Comparison of ENCODE assay signal across 22 cellular contexts in the genomic region with DNA sequence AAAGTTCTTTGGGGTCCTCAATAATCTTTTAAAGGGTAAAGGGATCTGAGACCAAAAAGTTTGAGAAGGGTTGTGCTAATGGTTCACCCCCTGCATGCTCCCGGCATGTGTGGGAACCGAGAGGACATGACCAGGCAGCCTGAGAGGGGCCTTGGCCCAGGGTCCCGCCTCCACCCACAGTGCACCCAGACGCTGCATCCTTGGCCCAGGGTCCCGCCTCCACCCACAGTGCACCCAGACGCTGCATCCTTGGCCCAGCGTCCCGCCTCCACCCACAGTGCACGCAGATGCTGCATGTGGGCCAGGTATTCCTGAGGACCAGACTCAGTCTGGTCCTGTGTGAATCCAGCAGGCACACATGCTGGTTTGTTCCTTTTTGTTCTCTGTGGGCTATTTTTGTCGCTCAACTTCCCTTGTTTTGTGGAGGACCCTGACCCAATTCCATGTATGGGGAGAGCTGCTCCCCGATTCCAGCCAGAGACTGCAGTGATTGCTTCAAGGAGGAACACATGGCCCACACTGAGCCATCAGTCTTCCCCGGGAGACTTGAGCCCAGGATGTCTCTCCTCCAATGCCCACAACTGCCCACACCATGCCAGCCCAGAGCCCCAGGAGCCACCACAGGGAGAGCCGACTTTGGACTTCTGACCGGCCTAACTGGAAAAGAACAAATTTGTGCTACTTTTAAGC. TPM values are rescaled to one million over a fixed set of nuclear protein-coding genes. Genes with fewer than 3 reads are reported as not detected.
A peak's percentile ranks its signal among the peaks of the same experiment; 100 is the strongest.
DNase-seq lines count a peak whose midpoint lies in the region; ATAC-seq and TF ChIP-seq lines count a peak whose summit lies in the region.
"Had no signal": no experiment of that assay in that cellular context is flagged by ENCODE, and none has a peak within 500 bp of the region (broad histone marks: within the 10 kb centered on the region; RNA-seq: fewer than 3 reads in every experiment).

No MANE protein-coding gene starts in this region.

- H3K27ac Mint-ChIP-seq in chondrocyte (ENCODE audit: unreplicated experiment) (no peak overlapping the region), neural progenitor cell (no peak overlapping the region)
- H3K27ac Mint-ChIP-seq: HFFc6 had no signal

- no peak for TF ChIP-seq CTCF in heart right ventricle (IDR thresholded peaks at IDR 0.05)
- no peak for TF ChIP-seq CTCF in chondrocyte (IDR thresholded peaks at IDR 0.05)
- no peak for TF ChIP-seq CTCF in neural progenitor cell (IDR thresholded peaks at IDR 0.05)
- no peak for TF ChIP-seq CTCF in vagina (IDR thresholded peaks at IDR 0.05)
- TF ChIP-seq CTCF in testis (IDR thresholded peaks at IDR 0.05): no peak

- ATAC-seq in heart right ventricle (no peak), sciatic nerve (no peak)
- ATAC-seq: A549 had no signal

- DNase-seq in cardiac septum (ENCODE audit: low spot score): peak; percentile 41
- DNase-seq in heart right ventricle: no peak
- peak; percentile 84 for DNase-seq in chondrocyte (ENCODE audit: low spot score)
- DNase-seq in neural progenitor cell (ENCODE audit: low spot score): no peak
- no peak for DNase-seq in vagina (ENCODE audit: extremely low spot score in 2 of 2)
- no peak for DNase-seq in sciatic nerve (ENCODE audit: low spot score)
- no peak for DNase-seq in testis
- DNase-seq: BE2C, COR-L47, DMS79, H7, HFFc6, MV-4-11, NCI-H1417 treated with DMSO at 0.1 percent for 48 hours, NCI-H187, NCI-H2107, NCI-H446 treated with DMSO at 0.1 percent for 48 hours, NCI-H526 treated with DMSO at 0.1 percent for 48 hours, OCI-M1, SHP77 treated with DMSO at 0.1 percent for 48 hours had no signal

- H3K36me3 Mint-ChIP-seq in chondrocyte (ENCODE audit: low read depth) (no peaks in the 10 kb centered on the region), neural progenitor cell (peaks cover 9% of the 10 kb centered on the region)
- H3K36me3 Mint-ChIP-seq: IgD-negative memory B cell had no signal

- H3K4me3 ChIP-seq in heart right ventricle (no peak overlapping the region), neural progenitor cell (no peak overlapping the region), vagina (no peak overlapping the region), testis (no peak overlapping the region)
- H3K4me3 ChIP-seq: A549 had no signal

- H3F3A ChIP-seq in neural progenitor cell (ENCODE audit: low read depth): peaks cover 17% of the 10 kb centered on the region

- TF ChIP-seq POLR2A in vagina (IDR thresholded peaks at IDR 0.05) (no peak), testis (IDR thresholded peaks at IDR 0.05) (no peak)

- H3K9ac ChIP-seq in neural progenitor cell: no peak overlapping the region

- no peak overlapping the region for H3K4me2 ChIP-seq in neural progenitor cell
- H3K4me2 ChIP-seq: A549 had no signal

- H3K27me3 ChIP-seq in heart right ventricle (no peaks in the 10 kb centered on the region), neural progenitor cell (no peaks in the 10 kb centered on the region), vagina (no peaks in the 10 kb centered on the region), testis (no peaks in the 10 kb centered on the region)
- H3K27me3 ChIP-seq: BE2C had no signal

- no peak overlapping the region for H3K27ac ChIP-seq in heart right ventricle
- H3K27ac ChIP-seq in neural progenitor cell: no peak overlapping the region
- no peak overlapping the region for H3K27ac ChIP-seq in vagina
- H3K27ac ChIP-seq in testis: no peak overlapping the region
- H3K27ac ChIP-seq: A549 had no signal

- no peaks in the 10 kb centered on the region for H3K9me3 Mint-ChIP-seq in chondrocyte (ENCODE audit: low read depth)
- H3K9me3 Mint-ChIP-seq in neural progenitor cell: no peaks in the 10 kb centered on the region
- H3K9me3 Mint-ChIP-seq: HFFc6, IgD-negative memory B cell had no signal

- H4K20me1 ChIP-seq in neural progenitor cell (ENCODE audit: low read depth): peaks cover 24% of the 10 kb centered on the region

- H3K4me1 Mint-ChIP-seq in chondrocyte (ENCODE audit: low read depth) (peaks cover 21% of the 10 kb centered on the region), neural progenitor cell (peaks cover 16% of the 10 kb centered on the region)

- H3K36me3 ChIP-seq in heart right ventricle (peaks cover 0 to 20% (median 0%) of the 10 kb centered on the region in 9 donors), neural progenitor cell (no peaks in the 10 kb centered on the region), vagina (no peaks in the 10 kb centered on the region), testis (ENCODE audit: low read depth, missing control alignments) (no peaks in the 10 kb centered on the region)
- H3K36me3 ChIP-seq: BE2C had no signal

- no peaks in the 10 kb centered on the region for H3K9me3 ChIP-seq in heart right ventricle
- H3K9me3 ChIP-seq in neural progenitor cell (ENCODE audit: low read depth): no peaks in the 10 kb centered on the region
- no peaks in the 10 kb centered on the region for H3K9me3 ChIP-seq in vagina
- no peaks in the 10 kb centered on the region for H3K9me3 ChIP-seq in testis
- H3K9me3 ChIP-seq: A549, BE2C had no signal

- H3K79me2 ChIP-seq in neural progenitor cell (ENCODE audit: low read depth): peaks cover 34% of the 10 kb centered on the region

- WGBS in heart right ventricle, 2 donors: 92 to 94% methylated on average over 14 of the region's 14 CpGs
- WGBS in testis, 2 donors: 79 to 91% methylated on average over 13 to 14 of the region's 14 CpGs

- H3K27me3 Mint-ChIP-seq in chondrocyte (ENCODE audit: low read depth) (no peaks in the 10 kb centered on the region), neural progenitor cell (ENCODE audit: insufficient read depth, low read depth) (peaks cover 5% of the 10 kb centered on the region)

- intact Hi-C loops in cardiac septum (cut with DNase I): no loop called here
- intact Hi-C loops in heart right ventricle (cut with DNase I): no loop called here
- intact Hi-C loops in vagina (cut with DNase I): no loop called here
- intact Hi-C loops in sciatic nerve (cut with DNase I): no loop called here
- intact Hi-C loops in testis (cut with DNase I; ENCODE audit: low total_unique reads): no loop called here

- no peak overlapping the region for H2AFZ ChIP-seq in neural progenitor cell (replicated peaks)

- H3K4me3 Mint-ChIP-seq in chondrocyte (ENCODE audit: unreplicated experiment) (no peak overlapping the region), neural progenitor cell (peak overlapping the region; percentile 48)
- H3K4me3 Mint-ChIP-seq: HFFc6 had no signal

- peaks cover 6 to 26% (median 18%) of the 10 kb centered on the region in 9 donors for H3K4me1 ChIP-seq in heart right ventricle
- H3K4me1 ChIP-seq in neural progenitor cell: peaks cover 6% of the 10 kb centered on the region
- peaks cover 22% of the 10 kb centered on the region for H3K4me1 ChIP-seq in vagina
- H3K4me1 ChIP-seq in testis: peaks cover 16% of the 10 kb centered on the region
- H3K4me1 ChIP-seq: BE2C had no signal

RNA-seq across cellular contexts. Expression of gene NPHP4, which starts 3.5 kb away (rescaled TPM):
- total RNA-seq in cardiac septum: 6.6 TPM
- total RNA-seq in heart right ventricle: 1 to 10 TPM; 2.4 to 5.7 (median 3.3) TPM
- polyA plus RNA-seq in heart right ventricle: 1 to 10 TPM; 2.4 to 3.8 TPM
- 7.6 to 11.9 TPM (median 8.7 TPM) in 3 replicates for total RNA-seq in chondrocyte
- 8.9 and 13.0 TPM in 2 replicates for total RNA-seq in neural progenitor cell (ENCODE audit: low replicate concordance)
- total RNA-seq in vagina: 11.3 TPM
- total RNA-seq in sciatic nerve: 18.0 TPM
- 10 to 100 TPM; 49.4 to 65.9 TPM for total RNA-seq in testis
- 26.3 TPM for polyA plus RNA-seq in testis (ENCODE audit: insufficient read depth, low read depth, low replicate concordance)

RNA-seq across cellular contexts. Expression of gene KCNAB2, which starts 56.9 kb away (rescaled TPM):
- total RNA-seq in cardiac septum: 19.3 TPM
- total RNA-seq in heart right ventricle: 10 to 100 TPM; 16.5 to 41.5 (median 22.2) TPM
- 10 to 100 TPM in 1 of 2 donors, 1 to 10 TPM in 1; 4.7 to 15.1 TPM for polyA plus RNA-seq in heart right ventricle
- total RNA-seq in chondrocyte: 4.2 to 7.3 TPM (median 5.2 TPM) in 3 replicates
- 2.2 and 8.5 TPM in 2 replicates for total RNA-seq in neural progenitor cell (ENCODE audit: low replicate concordance)
- total RNA-seq in vagina: 8.8 TPM
- total RNA-seq in sciatic nerve: 20.1 TPM
- total RNA-seq in testis: 1 to 10 TPM; 9.0 to 9.3 TPM
- 9.8 TPM for polyA plus RNA-seq in testis (ENCODE audit: insufficient read depth, low read depth, low replicate concordance)

Comparison
In these comparisons a context has a peak if more than half of its experiments do, and no peak if none do; other contexts are left out.
1. DNase-seq: peak in cardiac septum (single experiment) and chondrocyte (single experiment); none in heart right ventricle (0 of 2), neural progenitor cell (single experiment), vagina (0 of 2), sciatic nerve (single experiment) and testis (single experiment).